Comparison of ENCODE assay signal across 27 cellular contexts in the genomic region with DNA sequence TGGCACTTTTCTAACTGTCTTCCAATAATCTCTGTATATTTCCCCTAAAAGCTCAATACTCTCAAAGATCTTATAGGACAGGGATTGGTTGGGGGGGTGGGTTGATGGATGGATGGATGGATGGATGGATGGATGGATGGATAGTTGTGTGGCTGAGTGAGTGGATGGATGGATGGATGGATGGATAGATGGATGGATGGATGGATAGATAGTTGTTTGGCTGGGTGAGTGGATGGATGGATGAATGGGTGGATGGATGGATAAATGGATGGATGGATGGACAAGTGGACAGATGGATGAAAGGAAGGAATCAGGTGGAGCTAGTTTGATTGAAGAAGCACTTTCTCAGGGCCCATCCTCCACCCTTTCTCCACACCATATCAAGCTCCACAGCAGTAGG.
DNase-seq lines count a peak whose midpoint lies in the region; ATAC-seq, FAIRE-seq and TF ChIP-seq lines count a peak whose summit lies in the region.
"Had no signal": no experiment of that assay in that cellular context is flagged by ENCODE, and none has a peak within 500 bp of the region (broad histone marks: within the 10 kb centered on the region; RNA-seq: fewer than 3 reads in every experiment).

No MANE protein-coding gene starts in this region.

- H3K27me3 Mint-ChIP-seq in type B pancreatic cell, result peaks cover 4% of the 10 kb centered on the region

- H3K27ac Mint-ChIP-seq in type B pancreatic cell, result no peak overlapping the region
- H3K27ac Mint-ChIP-seq: CD14-positive monocyte; CD4-positive, alpha-beta memory T cell; CD4-positive, CD25-positive, alpha-beta regulatory T cell had no signal

- H3K4me2 ChIP-seq in IMR-90 (ENCODE audit: low read depth, low read length) (no peak overlapping the region), H1 (ENCODE audit: insufficient read depth in 1 of 2, low read depth in 2 of 2, low read length in 2 of 2) (no peak overlapping the region)
- H3K4me2 ChIP-seq: BLaER1 had no signal

- H3K4me3 ChIP-seq in HEK293 (ENCODE audit: low read depth, low read length) (no peak overlapping the region), IMR-90 (ENCODE audit: insufficient read depth, low read depth, low read length) (no peak overlapping the region), H1 (ENCODE audit: extremely low read depth in 1 of 4, insufficient read depth in 2 of 4, low read depth in 3 of 4, low read length in 4 of 4) (no peak overlapping the region)
- no peak overlapping the region for H3K4me3 ChIP-seq in effector memory CD4-positive, alpha-beta T cell (ENCODE audit: insufficient read depth, low read depth, low read length, poor library complexity, severe bottlenecking)
- H3K4me3 ChIP-seq: BLaER1, GM12878 had no signal

- peaks cover 5% of the 10 kb centered on the region for H3K36me3 Mint-ChIP-seq in type B pancreatic cell
- H3K36me3 Mint-ChIP-seq: CD14-positive monocyte; CD4-positive, alpha-beta memory T cell; CD4-positive, CD25-positive, alpha-beta regulatory T cell had no signal

- H3K18ac ChIP-seq in IMR-90 (ENCODE audit: low read depth, low read length), result no peak overlapping the region
- H3K18ac ChIP-seq in H1 (ENCODE audit: extremely low read depth, low read length), result no peak overlapping the region

- CTCF ChIA-PET in HEK293 (lab: Yijun Ruan, JAX) (no interaction called here), IMR-90 (lab: Yijun Ruan, JAX) (no interaction called here), H1 (lab: Charles Lee; ENCODE audit: partially characterized antibody) (interaction anchor here (0.8 to 1.1 kb wide), 2 partner anchors 15 to 116 kb away, joined by 3 to 4 read pairs; no protein-coding TSS in a partner anchor)

- H2AFZ ChIP-seq in IMR-90 (replicated peaks; ENCODE audit: low read length, poor library complexity) (no peak overlapping the region), H1 (ENCODE audit: low read length) (no peak overlapping the region)

- FAIRE-seq in H1 (lab: Jason Lieb, UNC), result no peak
- FAIRE-seq: A204.1, GM12878, GM12892, GM18507 had no signal

- H3K4me1 ChIP-seq in HEK293 (ENCODE audit: control insufficient read depth, insufficient read depth, low read length) (no peaks in the 10 kb centered on the region), IMR-90 (ENCODE audit: control insufficient read depth, insufficient read depth, low read length) (no peaks in the 10 kb centered on the region), H1 (replicated peaks in 1 of 4; ENCODE audit: control insufficient read depth in 3 of 4, insufficient read depth in 4 of 4, low read length in 3 of 4) (peaks cover 4 to 7% (median 5%) of the 10 kb centered on the region in 4 experiments; a peak in 5 of 7 replicates)
- no peaks in the 10 kb centered on the region for H3K4me1 ChIP-seq in effector memory CD4-positive, alpha-beta T cell (ENCODE audit: control insufficient read depth, insufficient read depth, low read length, poor library complexity, severe bottlenecking)
- H3K4me1 ChIP-seq: BE2C had no signal

- H3K56ac ChIP-seq in IMR-90 (ENCODE audit: extremely low read depth, insufficient read depth, low read length) (no peak overlapping the region), H1 (replicated peaks; ENCODE audit: insufficient read length, low read depth, low read length) (peak overlapping the region; percentile 51)

- ATAC-seq in IMR-90 (ENCODE audit: low read depth) (no peak), left lobe of liver (no peak)
- ATAC-seq: GM12878 had no signal

- H2AK5ac ChIP-seq in IMR-90 (ENCODE audit: low read depth, low read length) (no peak overlapping the region), H1 (ENCODE audit: low read depth, low read length) (no peak overlapping the region)

- H3K9me3 ChIP-seq in HEK293 (ENCODE audit: control insufficient read depth, insufficient read depth, low read depth, low read length), result no peaks in the 10 kb centered on the region
- H3K9me3 ChIP-seq in IMR-90 (ENCODE audit: control insufficient read depth, insufficient read depth, low read length), result no peaks in the 10 kb centered on the region
- no peaks in the 10 kb centered on the region for H3K9me3 ChIP-seq in H1 (ENCODE audit: insufficient read depth in 2 of 2, low read depth in 1 of 2, low read length in 1 of 2)
- H3K9me3 ChIP-seq in effector memory CD4-positive, alpha-beta T cell (ENCODE audit: control insufficient read depth, low read length), result no peaks in the 10 kb centered on the region
- H3K9me3 ChIP-seq: BE2C, BLaER1 had no signal

- H3K23me2 ChIP-seq in H1 (ENCODE audit: low read depth, low read length), result peaks cover 3% of the 10 kb centered on the region; the same call in 1 of the 2 replicates

- H3K4me1 Mint-ChIP-seq in type B pancreatic cell (ENCODE audit: unreplicated experiment), result no peaks in the 10 kb centered on the region
- H3K4me1 Mint-ChIP-seq: CD4-positive, alpha-beta memory T cell; CD4-positive, CD25-positive, alpha-beta regulatory T cell; CD8-positive, alpha-beta memory T cell had no signal

- H3K27ac ChIP-seq in HEK293 (ENCODE audit: extremely low read depth, low read depth, low read length) (no peak overlapping the region), IMR-90 (ENCODE audit: insufficient read depth, low read length) (no peak overlapping the region), H1 (ENCODE audit: low read depth, low read length) (no peak overlapping the region)
- no peak overlapping the region for H3K27ac ChIP-seq in effector memory CD4-positive, alpha-beta T cell (ENCODE audit: insufficient read depth, low read length, poor library complexity, severe bottlenecking)
- H3K27ac ChIP-seq: BLaER1 had no signal

- POLR2A ChIA-PET in HEK293 (lab: Yijun Ruan, JAX), result interaction anchor here (0.6 kb wide), 1 partner anchor 134 kb away, joined by 5 read pairs; no protein-coding TSS in a partner anchor
- POLR2A ChIA-PET in IMR-90 (lab: Charles Lee; ENCODE audit: unreplicated experiment), result no interaction called here
- POLR2A ChIA-PET in H1 (lab: Charles Lee; ENCODE audit: partially characterized antibody), result no interaction called here

- H3K9ac ChIP-seq in IMR-90 (ENCODE audit: low read depth, low read length) (no peak overlapping the region), H1 (replicated peaks in 1 of 4; ENCODE audit: extremely low read depth in 1 of 4, low read depth in 3 of 4, low read length in 3 of 4) (no peak overlapping the region)
- H3K9ac ChIP-seq: BLaER1 had no signal

- H3K27me3 ChIP-seq in IMR-90 (ENCODE audit: control insufficient read depth, insufficient read depth, low read length) (peaks cover 25% of the 10 kb centered on the region), H1 (replicated peaks in 1 of 4; ENCODE audit: control insufficient read depth in 3 of 4, extremely low read depth in 1 of 4, insufficient read depth in 3 of 4, low read length in 3 of 4) (no peaks in the 10 kb centered on the region)
- no peaks in the 10 kb centered on the region for H3K27me3 ChIP-seq in effector memory CD4-positive, alpha-beta T cell (replicated peaks; ENCODE audit: control insufficient read depth, insufficient read depth, low read length, poor library complexity, severe bottlenecking)
- H3K27me3 ChIP-seq: BE2C, BLaER1 had no signal

- H3K36me3 ChIP-seq in HEK293 (ENCODE audit: control insufficient read depth in 2 of 2, insufficient read depth in 1 of 2, low read length in 2 of 2), result no peaks in the 10 kb centered on the region
- H3K36me3 ChIP-seq in IMR-90 (ENCODE audit: control insufficient read depth, insufficient read depth, low read length), result no peaks in the 10 kb centered on the region
- H3K36me3 ChIP-seq in H1 (ENCODE audit: control insufficient read depth in 2 of 4, insufficient read depth in 4 of 4, low read length in 3 of 4), result no peaks in the 10 kb centered on the region
- H3K36me3 ChIP-seq in effector memory CD4-positive, alpha-beta T cell (ENCODE audit: control insufficient read depth, insufficient read depth, low read length), result no peaks in the 10 kb centered on the region
- H3K36me3 ChIP-seq: BE2C, BLaER1 had no signal

- dilution Hi-C loops in IMR-90 (cut with HindIII; ENCODE audit: low sequenced_read_pairs, unreplicated experiment), result no loop called here

- no peaks in the 10 kb centered on the region for H3K9me1 ChIP-seq in IMR-90 (ENCODE audit: insufficient read depth, low read length)

- TF ChIP-seq POLR2A in IMR-90 (IDR thresholded peaks at IDR 0.05; ENCODE audit: low read depth, low read length) (no peak), H1 (IDR thresholded peaks at IDR 0.05; ENCODE audit: control extremely low read depth in 1 of 2, low read depth in 2 of 2, low read length in 2 of 2) (no peak)

- H4K91ac ChIP-seq in IMR-90 (ENCODE audit: insufficient read depth, low read depth, low read length) (no peak overlapping the region), H1 (replicated peaks; ENCODE audit: insufficient read length, low read length) (no peak overlapping the region)

- DNase-seq in IMR-90 (no peak), H1 (ENCODE audit: low read depth in 1 of 2, low spot score in 2 of 2) (no peak), left lobe of liver (ENCODE audit: low spot score) (no peak), type B pancreatic cell (ENCODE audit: extremely low spot score, unreplicated experiment) (no peak)
- DNase-seq in effector memory CD4-positive, alpha-beta T cell, result no peak
- DNase-seq: 8988T; ACHN; BE2C; C1 segment of cervical spinal cord; CD4-positive, alpha-beta memory T cell; CD4-positive, CD25-positive, alpha-beta regulatory T cell; CD8-positive, alpha-beta memory T cell; COR-L47; DMS 273 treated with DMSO at 0.1 percent for 48 hours; DMS153; DMS53; DMS79; DND-41; EL; GDM1 had no signal

- H2BK120ac ChIP-seq in IMR-90 (ENCODE audit: low read depth, low read length), result no peak overlapping the region
- H2BK120ac ChIP-seq in H1 (replicated peaks; ENCODE audit: low read depth, low read length), result no peak overlapping the region

- TF ChIP-seq RAD21 in IMR-90 (IDR thresholded peaks at IDR 0.05; ENCODE audit: low read length) (no peak), H1 (IDR thresholded peaks at IDR 0.05 in 1 of 2, conservative IDR thresholded peaks at IDR 0.05 in 1 of 2; ENCODE audit: low read depth in 2 of 2, low read length in 2 of 2) (no peak)

- no peak overlapping the region for H2BK15ac ChIP-seq in IMR-90 (ENCODE audit: low read depth, low read length)
- H2BK15ac ChIP-seq in H1 (ENCODE audit: low read length), result no peak overlapping the region

- no peak for TF ChIP-seq EP300 in H1 (IDR thresholded peaks at IDR 0.05; ENCODE audit: borderline replicate concordance in 1 of 2, low read depth in 2 of 2, low read length in 2 of 2)

- H3K4ac ChIP-seq in IMR-90 (ENCODE audit: low read depth, low read length) (no peak overlapping the region), H1 (replicated peaks; ENCODE audit: insufficient read length, low read depth, low read length) (no peak overlapping the region)

- no peak overlapping the region for H4K5ac ChIP-seq in IMR-90 (ENCODE audit: low read depth, low read length)
- no peak overlapping the region for H4K5ac ChIP-seq in H1 (ENCODE audit: insufficient read length, low read depth, low read length)

- no TSS peak for BruUV-seq in IMR-90 (replicated peaks; lab: Mats Ljungman, UMichigan)

- H2BK12ac ChIP-seq in H1 (ENCODE audit: low read depth, low read length), result no peak overlapping the region

- H4K20me1 ChIP-seq in IMR-90 (ENCODE audit: insufficient read depth, low read length) (no peaks in the 10 kb centered on the region), H1 (replicated peaks in 1 of 2; ENCODE audit: control insufficient read depth in 1 of 2, insufficient read depth in 2 of 2, low read length in 2 of 2) (no peaks in the 10 kb centered on the region)
- H4K20me1 ChIP-seq: BLaER1 had no signal

- H3K14ac ChIP-seq in IMR-90 (replicated peaks; ENCODE audit: low read depth, low read length), result no peak overlapping the region
- H3K14ac ChIP-seq in H1 (ENCODE audit: insufficient read length), result no peak overlapping the region

- H2BK5ac ChIP-seq in IMR-90 (ENCODE audit: low read depth, low read length, poor library complexity, severe bottlenecking), result peak overlapping the region; percentile 51
- no peak overlapping the region for H2BK5ac ChIP-seq in H1 (ENCODE audit: low read depth, low read length)

- TF ChIP-seq CTCF in HEK293 (tag by site-specific recombination; IDR thresholded peaks at IDR 0.05) (no peak), IMR-90 (conservative IDR thresholded peaks at IDR 0.05; ENCODE audit: low read depth, low read length) (no peak), H1 (IDR thresholded peaks at IDR 0.05; ENCODE audit: control extremely low read depth in 1 of 3, insufficient read depth in 1 of 3, low read depth in 1 of 3, low read length in 3 of 3) (no peak), type B pancreatic cell (conservative IDR thresholded peaks at IDR 0.05) (no peak)

- H3K4me3 Mint-ChIP-seq in type B pancreatic cell, result no peak overlapping the region
- H3K4me3 Mint-ChIP-seq: CD14-positive monocyte; CD4-positive, alpha-beta memory T cell; CD4-positive, CD25-positive, alpha-beta regulatory T cell; CD8-positive, alpha-beta memory T cell had no signal

- no peak overlapping the region for H2AK9ac ChIP-seq in IMR-90 (replicated peaks; ENCODE audit: low read depth, low read length, poor library complexity)

- peaks cover 12% of the 10 kb centered on the region for H3K9me3 Mint-ChIP-seq in type B pancreatic cell
- H3K9me3 Mint-ChIP-seq: CD8-positive, alpha-beta memory T cell had no signal

- H4K8ac ChIP-seq in IMR-90 (ENCODE audit: low read depth in 2 of 2, low read length in 2 of 2) (no peak overlapping the region), H1 (ENCODE audit: extremely low read depth, insufficient read depth, low read length) (no peak overlapping the region)

- H3K79me2 ChIP-seq in H1 (ENCODE audit: control insufficient read depth in 1 of 2, insufficient read depth in 2 of 2, low read length in 2 of 2), result no peaks in the 10 kb centered on the region

- intact Hi-C loops in IMR-90 (cut with micrococcal nuclease), result no loop called here

- in situ Hi-C loops in IMR-90 (cut with MboI; ENCODE audit: low sequenced_read_pairs), result no loop called here

- H3K79me1 ChIP-seq in IMR-90 (ENCODE audit: low read depth in 1 of 2, low read length in 2 of 2), result no peaks in the 10 kb centered on the region
- H3K79me1 ChIP-seq in H1 (ENCODE audit: low read depth, low read length), result no peaks in the 10 kb centered on the region

- H3K23ac ChIP-seq in IMR-90 (ENCODE audit: low read depth, low read length), result no peak overlapping the region
- no peak overlapping the region for H3K23ac ChIP-seq in H1 (ENCODE audit: insufficient read length)

- H2BK20ac ChIP-seq in IMR-90 (ENCODE audit: low read depth, low read length) (no peak overlapping the region), H1 (ENCODE audit: low read length) (no peak overlapping the region)
